In the genomic region with DNA sequence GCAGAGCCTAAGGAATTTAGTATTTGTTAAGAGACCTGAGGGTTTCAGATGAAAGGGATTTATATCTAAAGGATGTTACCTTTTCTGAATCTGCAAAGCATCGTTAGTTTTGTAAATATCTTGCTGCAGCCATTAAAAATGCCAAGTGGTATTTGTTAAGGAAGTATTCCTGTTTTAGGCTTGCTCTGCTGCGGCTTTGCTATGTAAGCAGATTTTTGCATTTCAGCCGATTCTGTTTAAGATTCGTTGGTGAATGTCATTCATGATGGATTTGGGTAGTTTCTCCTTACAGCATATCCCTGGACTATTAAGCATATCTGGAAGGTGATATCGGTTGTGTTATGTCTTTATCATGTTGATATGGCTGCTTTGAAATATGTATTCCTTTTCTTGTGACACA, we compare ENCODE assay signal across 8 cellular contexts. TPM values are rescaled to one million over a fixed set of nuclear protein-coding genes. Genes with fewer than 3 reads are reported as not detected.
A peak's percentile ranks its signal among the peaks of the same experiment; 100 is the strongest.
DNase-seq lines count a peak whose midpoint lies in the region; ATAC-seq and TF ChIP-seq lines count a peak whose summit lies in the region.

No MANE protein-coding gene starts in this region.

- BruUV-seq in Calu3 (replicated peaks; lab: Mats Ljungman, UMichigan) (no TSS peak), PC-3 (replicated peaks; lab: Mats Ljungman, UMichigan) (no TSS peak)

- H3K27ac ChIP-seq in PC-3 (ENCODE audit: low read length), result no peak overlapping the region

- H3K36me3 Mint-ChIP-seq in Calu3 (ENCODE audit: insufficient read depth, unreplicated experiment) (peaks cover 40% of the 10 kb centered on the region), osteocyte (ENCODE audit: unreplicated experiment) (no peaks in the 10 kb centered on the region)

- no peak for DNase-seq in Calu3
- DNase-seq in PC-3, result no peak
- no peak for DNase-seq in epithelial cell of esophagus (ENCODE audit: low read depth)
- DNase-seq in osteocyte (ENCODE audit: extremely low spot score, unreplicated experiment), result no peak
- no peak for DNase-seq in posterior vena cava (ENCODE audit: low spot score)
- no peak for DNase-seq in NCI-H1694 treated with DMSO at 0.1 percent for 48 hours (lab: John Stamatoyannopoulos, UW)
- DNase-seq in stimulated activated CD4-positive, alpha-beta T cell treated with anti-CD3 and anti-CD28 coated beads, Interleukin-2, amount 100 ng/mL, for 24 hours, result no peak

- peak overlapping the region; percentile 87 for H3K4me2 ChIP-seq in PC-3 (ENCODE audit: low read length)

- POLR2A ChIA-PET in PC-3 (lab: Charles Lee; ENCODE audit: unreplicated experiment), result no interaction called here

- CTCF ChIA-PET in Calu3 (lab: Charles Lee), result interaction anchor here (0.6 to 1.2 kb wide), 2 partner anchors 10 to 1153 kb away, joined by 3 to 5 read pairs; no protein-coding TSS in a partner anchor
- CTCF ChIA-PET in PC-3 (lab: Charles Lee), result no interaction called here

- H3K4me1 ChIP-seq in PC-3 (ENCODE audit: insufficient read depth, low read length), result 0 out of 2 replicates have a peak, but pooled peaks cover 9% of the 10 kb centered on the region

- ATAC-seq in PC-3, result no peak
- no peak for ATAC-seq in HG02798 (IDR thresholded peaks at IDR 0.05; ENCODE audit: poor library complexity, unreplicated experiment)

- H3K9ac ChIP-seq in PC-3 (ENCODE audit: low read length), result peak overlapping the region; percentile 84

- H3K4me3 Mint-ChIP-seq in Calu3 (ENCODE audit: low read depth, unreplicated experiment) (peak overlapping the region; percentile 87), osteocyte (ENCODE audit: unreplicated experiment) (peak overlapping the region; percentile 97)

- H3K27me3 Mint-ChIP-seq in Calu3 (ENCODE audit: unreplicated experiment), result no peaks in the 10 kb centered on the region
- H3K27me3 Mint-ChIP-seq in osteocyte (ENCODE audit: unreplicated experiment), result no peaks in the 10 kb centered on the region

- no peaks in the 10 kb centered on the region for H3K9me2 ChIP-seq in PC-3 (replicated peaks; ENCODE audit: low read length)

- H3K27ac Mint-ChIP-seq in Calu3 (ENCODE audit: unreplicated experiment) (peak overlapping the region; percentile 91), osteocyte (ENCODE audit: unreplicated experiment) (peak overlapping the region; percentile 98)

- intact Hi-C loops in Calu3 (cut with micrococcal nuclease; ENCODE audit: unreplicated experiment), result no loop called here
- intact Hi-C loops in PC-3 (cut with micrococcal nuclease), result loop anchor here (2.0 kb wide), 1 partner anchor 70 kb away; the partner anchor contains the start of gene GABPB1
- intact Hi-C loops in posterior vena cava (cut with DNase I), result loop anchor here in 1 of 2 donors (10.0 kb wide), 1 partner anchor 70 kb away; the partner anchor contains the start of gene GABPB1

- H3K27me3 ChIP-seq in PC-3 (ENCODE audit: low read length), result no peaks in the 10 kb centered on the region

- no peaks in the 10 kb centered on the region for H3F3A ChIP-seq in PC-3 (ENCODE audit: low read length, unreplicated experiment)

- no peaks in the 10 kb centered on the region for H3K4me1 Mint-ChIP-seq in Calu3 (ENCODE audit: low read depth, unreplicated experiment)
- H3K4me1 Mint-ChIP-seq in osteocyte (ENCODE audit: unreplicated experiment), result peaks cover 18% of the 10 kb centered on the region

- H3K4me3 ChIP-seq in PC-3 (ENCODE audit: low read length) (peak overlapping the region; percentile 91), epithelial cell of esophagus (ENCODE audit: low read length) (peak overlapping the region; percentile 99)

- H4K20me1 ChIP-seq in PC-3 (ENCODE audit: low read length), result 0 out of 2 replicates have a peak, but pooled peaks cover 4% of the 10 kb centered on the region

- TF ChIP-seq CTCF in Calu3 (IDR thresholded peaks at IDR 0.05; ENCODE audit: unreplicated experiment), result no peak
- TF ChIP-seq CTCF in PC-3 (conservative IDR thresholded peaks at IDR 0.05; ENCODE audit: low read depth, low read length), result no peak
- TF ChIP-seq CTCF in epithelial cell of esophagus (IDR thresholded peaks at IDR 0.05; ENCODE audit: insufficient read depth, low read depth, low read length, missing control alignments), result no peak
- no peak for TF ChIP-seq CTCF in osteocyte (IDR thresholded peaks at IDR 0.05)

- no peaks in the 10 kb centered on the region for H3K9me3 ChIP-seq in PC-3 (ENCODE audit: low read length)

- H2AFZ ChIP-seq in PC-3 (ENCODE audit: low read length), result no peak overlapping the region

- H3K9me3 Mint-ChIP-seq in Calu3 (ENCODE audit: low read depth, unreplicated experiment) (no peaks in the 10 kb centered on the region), osteocyte (ENCODE audit: unreplicated experiment) (no peaks in the 10 kb centered on the region)

- peaks cover 58% of the 10 kb centered on the region for H3K79me2 ChIP-seq in PC-3 (ENCODE audit: low read length)

- no peaks in the 10 kb centered on the region for H3K36me3 ChIP-seq in PC-3 (ENCODE audit: low read depth, low read length)

RNA-seq across cellular contexts. Expression of gene USP8, which starts 1.0 kb away (rescaled TPM):
- 72.4 and 73.2 TPM in 2 replicates for total RNA-seq in Calu3 (2022)
- total RNA-seq in PC-3 (2014; rRNA removed), result 24.6 and 25.1 TPM in 2 replicates
- 55.3 and 60.3 TPM in 2 replicates for total RNA-seq in osteocyte
- 10 to 100 TPM; 53.1 to 61.0 TPM for total RNA-seq in posterior vena cava
